ENCODE assay signal across 9 cellular contexts in genomic region chr9:122463828-122464632, GRCh38. TPM values are rescaled to one million over a fixed set of nuclear protein-coding genes. Genes with fewer than 3 reads are reported as not detected.
DNase-seq lines count a peak whose midpoint lies in the region; ATAC-seq and TF ChIP-seq lines count a peak whose summit lies in the region.
"Had no signal": no experiment of that assay in that cellular context is flagged by ENCODE, and none has a peak within 500 bp of the region (broad histone marks: within the 10 kb centered on the region; RNA-seq: fewer than 3 reads in every experiment).

No MANE protein-coding gene starts in this region.

- H3K27ac Mint-ChIP-seq in Calu3 (ENCODE audit: unreplicated experiment): no peak overlapping the region

- CTCF ChIA-PET in Calu3 (lab: Charles Lee): interaction anchor here (0.8 kb wide), 1 partner anchor 346 kb away, joined by 3 read pairs; no protein-coding TSS in a partner anchor

- H3K27me3 ChIP-seq in heart right ventricle (peaks cover 0 to 36% (median 6%) of the 10 kb centered on the region in 7 donors), psoas muscle (ENCODE audit: insufficient read depth in 3 of 3, low read length in 2 of 3) (peaks cover 0 to 2% (median 0%) of the 10 kb centered on the region in 3 donors)

- peak overlapping the region in 1 of 10 donors; percentile 73 for H3K27ac ChIP-seq in heart right ventricle
- no peak overlapping the region for H3K27ac ChIP-seq in coronary artery
- H3K27ac ChIP-seq in psoas muscle: no peak overlapping the region

- WGBS in heart right ventricle, 2 donors: 83 to 85% methylated on average over 10 of the region's 10 CpGs
- WGBS in psoas muscle, 3 donors: 76 to 85% (median 82%) methylated on average over 10 of the region's 10 CpGs

- BruUV-seq in Calu3 (replicated peaks; lab: Mats Ljungman, UMichigan): no TSS peak

- intact Hi-C loops in heart right ventricle (cut with DNase I) (loop anchor here in 4 of 10 donors (2.0 to 10.0 kb wide), 3 partner anchors 345 to 891 kb away; partner anchors contain the start of gene CRB2 (in 1 of the 4)), Right ventricle myocardium inferior (cut with DNase I) (loop anchor here (2.0 to 10.0 kb wide), 2 partner anchors 347 to 531 kb away; no protein-coding TSS in a partner anchor), psoas muscle (cut with DNase I) (loop anchor here in 1 of 2 donors (2.0 to 10.0 kb wide), 2 partner anchors 345 to 521 kb away; no protein-coding TSS in a partner anchor), Calu3 (cut with micrococcal nuclease; ENCODE audit: unreplicated experiment) (no loop called here)

- H3K4me1 ChIP-seq in heart right ventricle (peaks cover 0 to 12% (median 8%) of the 10 kb centered on the region in 9 donors), psoas muscle (peaks cover 6% of the 10 kb centered on the region)

- no peaks in the 10 kb centered on the region for H3K9me3 Mint-ChIP-seq in Calu3 (ENCODE audit: low read depth, unreplicated experiment)

- H3K4me1 Mint-ChIP-seq in Calu3 (ENCODE audit: low read depth, unreplicated experiment): no peaks in the 10 kb centered on the region

- no peaks in the 10 kb centered on the region for H3K36me3 Mint-ChIP-seq in Calu3 (ENCODE audit: insufficient read depth, unreplicated experiment)

- peak overlapping the region in 8 of 10 donors; percentile 20 to 51 (median 46) for H3K4me3 ChIP-seq in heart right ventricle
- peak overlapping the region; percentile 55 for H3K4me3 ChIP-seq in coronary artery
- H3K4me3 ChIP-seq in psoas muscle: peak overlapping the region; percentile 59

- H3K9me3 ChIP-seq in heart right ventricle (peaks cover 0 to 8% (median 0%) of the 10 kb centered on the region in 11 donors), psoas muscle (no peaks in the 10 kb centered on the region)

- no peaks in the 10 kb centered on the region for H3K36me3 ChIP-seq in heart right ventricle
- H3K36me3 ChIP-seq in psoas muscle (ENCODE audit: insufficient read depth in 1 of 2, low read depth in 1 of 2): no peaks in the 10 kb centered on the region

- TF ChIP-seq CTCF in heart right ventricle (IDR thresholded peaks at IDR 0.05) (peak in 1 of 9 donors; percentile 6), coronary artery (IDR thresholded peaks at IDR 0.05) (no peak), psoas muscle (IDR thresholded peaks at IDR 0.05) (no peak), Calu3 (IDR thresholded peaks at IDR 0.05; ENCODE audit: unreplicated experiment) (no peak)

- ATAC-seq in heart right ventricle (no peak), Right ventricle myocardium inferior (no peak), HG03432 (IDR thresholded peaks at IDR 0.05; ENCODE audit: unreplicated experiment) (peak; percentile 79), psoas muscle (no peak), GM18520 (IDR thresholded peaks at IDR 0.05; ENCODE audit: unreplicated experiment) (no peak)

- H3K4me3 Mint-ChIP-seq in Calu3 (ENCODE audit: low read depth, unreplicated experiment): no peak overlapping the region

- peaks cover 69% of the 10 kb centered on the region for H3K27me3 Mint-ChIP-seq in Calu3 (ENCODE audit: unreplicated experiment)

- DNase-seq in heart right ventricle: no peak
- DNase-seq in Right ventricle myocardium inferior (ENCODE audit: missing footprints): no peak
- peak; percentile 49 for DNase-seq in RKO (ENCODE audit: low spot score)
- DNase-seq in coronary artery (ENCODE audit: low spot score): no peak
- no peak for DNase-seq in psoas muscle
- no peak for DNase-seq in Calu3

RNA-seq across cellular contexts. Expression of gene OR1J1, which starts 13.7 kb away (rescaled TPM):
- total RNA-seq in heart right ventricle: not detected
- not detected for polyA plus RNA-seq in heart right ventricle
- total RNA-seq in Right ventricle myocardium inferior: not detected
- not detected for total RNA-seq in psoas muscle
- polyA plus RNA-seq in psoas muscle: not detected
- total RNA-seq in Calu3 (2022): not detected in 2 replicates
- total RNA-seq: glomerular endothelial cell had no signal

RNA-seq across cellular contexts. Expression of gene OR1J2, which starts 46.6 kb away (rescaled TPM):
- total RNA-seq in heart right ventricle (under 1 TPM in 1 of 10 donors, not detected in 9; 0.30 TPM), Right ventricle myocardium inferior (not detected), psoas muscle (not detected), Calu3 (2022) (not detected in 2 replicates)
- polyA plus RNA-seq in heart right ventricle (not detected), psoas muscle (not detected)
- total RNA-seq: glomerular endothelial cell had no signal

RNA-seq across cellular contexts. Expression of gene OR1J4, which starts 54.9 kb away (rescaled TPM):
- total RNA-seq in heart right ventricle (not detected), Right ventricle myocardium inferior (not detected), psoas muscle (not detected), Calu3 (2022) (not detected in 2 replicates)
- polyA plus RNA-seq in heart right ventricle (not detected), psoas muscle (not detected)
- total RNA-seq: glomerular endothelial cell had no signal
